31 cellular contexts compared by ENCODE assay signal in genomic region chr20:32140603-32141002, GRCh38.
"Had no signal": no experiment of that assay in that cellular context is flagged by ENCODE, and none has a peak within 500 bp of the region (broad histone marks: within the 10 kb centered on the region; RNA-seq: fewer than 3 reads in every experiment).

No MANE protein-coding gene starts in this region.

- H3K27ac Mint-ChIP-seq: activated CD4-positive, alpha-beta memory T cell treated with anti-CD3 and anti-CD28 coated beads, Interleukin-2, amount 10 ng/mL, durations not matched to agents 7 days and 5 days; activated naive CD8-positive, alpha-beta T cell treated with anti-CD3 and anti-CD28 coated beads for 36 hours; immature natural killer cell; T-helper 1 cell treated with Interleukin-12 subunit alpha and Interleukin-12 subunit beta and Interleukin-4 antibody, amounts not matched to agents 30 μg/mL and 1 μg/mL, for 36 hours; WTC11 had no signal

- H3K4me3 ChIP-seq: adrenal gland, esophagus muscularis mucosa, heart left ventricle, left lung, lower lobe of right lung, mucosa of descending colon, prostate gland, tibial nerve had no signal

- H3K27me3 Mint-ChIP-seq: activated CD4-positive, alpha-beta memory T cell treated with anti-CD3 and anti-CD28 coated beads, Interleukin-2, amount 10 ng/mL, durations not matched to agents 7 days and 5 days; activated CD4-positive, alpha-beta T cell treated with anti-CD3 and anti-CD28 coated beads, Interleukin-2, amount 10 ng/mL, durations not matched to agents 7 days and 5 days; activated naive CD8-positive, alpha-beta T cell treated with anti-CD3 and anti-CD28 coated beads for 36 hours; brain; natural killer cell treated with Interleukin-12 subunit alpha and Interleukin-12 subunit beta and Interleukin-15 and Interleukin-18, amount 100 ng/mL, for 72 hours had no signal

- H3K9me3 ChIP-seq: adrenal gland, esophagus muscularis mucosa, heart left ventricle, left lung, lower lobe of right lung, mucosa of descending colon, prostate gland, tibial nerve had no signal

- H3K9me3 Mint-ChIP-seq: activated CD4-positive, alpha-beta memory T cell treated with anti-CD3 and anti-CD28 coated beads, Interleukin-2, amount 10 ng/mL, durations not matched to agents 7 days and 5 days; activated CD4-positive, alpha-beta T cell treated with anti-CD3 and anti-CD28 coated beads, Interleukin-2, amount 10 ng/mL, durations not matched to agents 7 days and 5 days; activated naive CD8-positive, alpha-beta T cell treated with anti-CD3 and anti-CD28 coated beads for 36 hours; brain; endodermal cell; immature natural killer cell; natural killer cell treated with Interleukin-12 subunit alpha and Interleukin-12 subunit beta and Interleukin-15 and Interleukin-18, amount 100 ng/mL, for 72 hours; T-helper 1 cell treated with Interleukin-12 subunit alpha and Interleukin-12 subunit beta and Interleukin-4 antibody, amounts not matched to agents 30 μg/mL and 1 μg/mL, for 36 hours; WTC11 had no signal

- H3K4me1 Mint-ChIP-seq: activated CD4-positive, alpha-beta memory T cell treated with anti-CD3 and anti-CD28 coated beads, Interleukin-2, amount 10 ng/mL, durations not matched to agents 7 days and 5 days; activated CD4-positive, alpha-beta T cell treated with anti-CD3 and anti-CD28 coated beads, Interleukin-2, amount 10 ng/mL, durations not matched to agents 7 days and 5 days; activated naive CD8-positive, alpha-beta T cell treated with anti-CD3 and anti-CD28 coated beads for 36 hours; brain; immature natural killer cell; WTC11 had no signal

- H3K27ac ChIP-seq: adrenal gland, esophagus muscularis mucosa, foreskin keratinocyte, heart left ventricle, left lung, lower lobe of right lung, prostate gland, tibial nerve had no signal

- DNase-seq: activated CD4-positive, alpha-beta memory T cell treated with anti-CD3 and anti-CD28 coated beads, Interleukin-2, amount 10 ng/mL, durations not matched to agents 7 days and 5 days; activated CD4-positive, alpha-beta T cell treated with anti-CD3 and anti-CD28 coated beads for 1 hour; activated CD4-positive, alpha-beta T cell treated with anti-CD3 and anti-CD28 coated beads, Interleukin-2, amount 10 ng/mL, durations not matched to agents 7 days and 5 days; activated CD8-positive, alpha-beta memory T cell treated with anti-CD3 and anti-CD28 coated beads, Interleukin-2, amount 50 U/mL, for 48 hours; activated naive CD4-positive, alpha-beta T cell treated with Interleukin-2 at 50 U/mL for 16 hours; activated naive CD8-positive, alpha-beta T cell treated with anti-CD3 and anti-CD28 coated beads for 36 hours; activated T-cell treated with anti-CD3 and anti-CD28 coated beads, Interleukin-2, amount 50 U/mL, for 48 hours; aorta; cortex of kidney; endodermal cell; foreskin keratinocyte; heart left ventricle; hypothalamus; immature natural killer cell; left lung; lower lobe of right lung; mesendoderm; mucosa of descending colon; retina; stimulated activated CD4-positive, alpha-beta T cell treated with anti-CD3 and anti-CD28 coated beads, Interleukin-2, amount 100 ng/mL, for 48 hours; stimulated activated naive CD4-positive, alpha-beta T cell treated with Interleukin-2 at 50 U/mL for 16 hours; SW 1271; T1000 had no signal

- H3K4me1 ChIP-seq: esophagus muscularis mucosa, foreskin keratinocyte, heart left ventricle, left lung, lower lobe of right lung, prostate gland had no signal

- H3K4me3 Mint-ChIP-seq: activated CD4-positive, alpha-beta memory T cell treated with anti-CD3 and anti-CD28 coated beads, Interleukin-2, amount 10 ng/mL, durations not matched to agents 7 days and 5 days; activated CD4-positive, alpha-beta T cell treated with anti-CD3 and anti-CD28 coated beads, Interleukin-2, amount 10 ng/mL, durations not matched to agents 7 days and 5 days; activated naive CD8-positive, alpha-beta T cell treated with anti-CD3 and anti-CD28 coated beads for 36 hours; brain; endodermal cell; immature natural killer cell; natural killer cell treated with Interleukin-12 subunit alpha and Interleukin-12 subunit beta and Interleukin-15 and Interleukin-18, amount 100 ng/mL, for 72 hours; T-helper 1 cell treated with Interleukin-12 subunit alpha and Interleukin-12 subunit beta and Interleukin-4 antibody, amounts not matched to agents 30 μg/mL and 1 μg/mL, for 36 hours; WTC11 had no signal

- ATAC-seq: foreskin keratinocyte; heart left ventricle; left lung; lower lobe of right lung; mucosa of descending colon; natural killer cell treated with Interleukin-12 subunit alpha and Interleukin-12 subunit beta and Interleukin-15 and Interleukin-18, amount 100 ng/mL, for 72 hours; WTC11 had no signal

- H3K27me3 ChIP-seq: adrenal gland, esophagus muscularis mucosa, foreskin keratinocyte, heart left ventricle, left lung, tibial nerve had no signal
